Comparison of ENCODE assay signal across 1 cellular context in the genomic region with DNA sequence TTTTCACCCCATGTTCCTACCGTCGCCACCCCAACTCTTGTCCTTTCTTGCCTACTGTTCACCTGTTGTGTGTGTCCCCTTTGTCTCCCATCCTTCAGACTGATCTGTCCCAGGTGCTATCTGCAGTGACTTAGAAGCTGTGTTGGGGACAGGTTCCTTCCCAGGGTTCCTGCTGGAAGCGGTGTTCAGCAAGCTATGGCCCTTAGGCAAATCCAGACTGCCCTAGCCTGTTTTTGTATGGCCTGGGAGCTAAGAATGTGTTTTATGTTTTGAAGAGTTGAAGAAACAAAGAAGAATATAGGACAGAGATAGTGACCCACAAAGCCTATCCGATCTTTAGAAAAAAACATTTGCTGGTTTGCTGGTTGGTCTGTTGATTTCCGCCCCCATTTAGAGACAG.
TF ChIP-seq lines count a peak whose summit lies in the region.

No MANE protein-coding gene starts in this region.

TF ChIP-seq in GM23338, 12 proteins besides CTCF, POLR2A, EP300 and RAD21 (continued from another document):
- TF ChIP-seq, protein P1, sequence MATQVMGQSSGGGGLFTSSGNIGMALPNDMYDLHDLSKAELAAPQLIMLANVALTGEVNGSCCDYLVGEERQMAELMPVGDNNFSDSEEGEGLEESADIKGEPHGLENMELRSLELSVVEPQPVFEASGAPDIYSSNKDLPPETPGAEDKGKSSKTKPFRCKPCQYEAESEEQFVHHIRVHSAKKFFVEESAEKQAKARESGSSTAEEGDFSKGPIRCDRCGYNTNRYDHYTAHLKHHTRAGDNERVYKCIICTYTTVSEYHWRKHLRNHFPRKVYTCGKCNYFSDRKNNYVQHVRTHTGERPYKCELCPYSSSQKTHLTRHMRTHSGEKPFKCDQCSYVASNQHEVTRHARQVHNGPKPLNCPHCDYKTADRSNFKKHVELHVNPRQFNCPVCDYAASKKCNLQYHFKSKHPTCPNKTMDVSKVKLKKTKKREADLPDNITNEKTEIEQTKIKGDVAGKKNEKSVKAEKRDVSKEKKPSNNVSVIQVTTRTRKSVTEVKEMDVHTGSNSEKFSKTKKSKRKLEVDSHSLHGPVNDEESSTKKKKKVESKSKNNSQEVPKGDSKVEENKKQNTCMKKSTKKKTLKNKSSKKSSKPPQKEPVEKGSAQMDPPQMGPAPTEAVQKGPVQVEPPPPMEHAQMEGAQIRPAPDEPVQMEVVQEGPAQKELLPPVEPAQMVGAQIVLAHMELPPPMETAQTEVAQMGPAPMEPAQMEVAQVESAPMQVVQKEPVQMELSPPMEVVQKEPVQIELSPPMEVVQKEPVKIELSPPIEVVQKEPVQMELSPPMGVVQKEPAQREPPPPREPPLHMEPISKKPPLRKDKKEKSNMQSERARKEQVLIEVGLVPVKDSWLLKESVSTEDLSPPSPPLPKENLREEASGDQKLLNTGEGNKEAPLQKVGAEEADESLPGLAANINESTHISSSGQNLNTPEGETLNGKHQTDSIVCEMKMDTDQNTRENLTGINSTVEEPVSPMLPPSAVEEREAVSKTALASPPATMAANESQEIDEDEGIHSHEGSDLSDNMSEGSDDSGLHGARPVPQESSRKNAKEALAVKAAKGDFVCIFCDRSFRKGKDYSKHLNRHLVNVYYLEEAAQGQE (IDR thresholded peaks at IDR 0.05; ENCODE audit: unreplicated experiment) = no peak
- TF ChIP-seq NANOG (IDR thresholded peaks at IDR 0.05; ENCODE audit: borderline replicate concordance) = no peak
- no peak for TF ChIP-seq CREB1 (CRISPR knock-in tag; IDR thresholded peaks at IDR 0.05; ENCODE audit: low read depth)
- TF ChIP-seq, protein P2, sequence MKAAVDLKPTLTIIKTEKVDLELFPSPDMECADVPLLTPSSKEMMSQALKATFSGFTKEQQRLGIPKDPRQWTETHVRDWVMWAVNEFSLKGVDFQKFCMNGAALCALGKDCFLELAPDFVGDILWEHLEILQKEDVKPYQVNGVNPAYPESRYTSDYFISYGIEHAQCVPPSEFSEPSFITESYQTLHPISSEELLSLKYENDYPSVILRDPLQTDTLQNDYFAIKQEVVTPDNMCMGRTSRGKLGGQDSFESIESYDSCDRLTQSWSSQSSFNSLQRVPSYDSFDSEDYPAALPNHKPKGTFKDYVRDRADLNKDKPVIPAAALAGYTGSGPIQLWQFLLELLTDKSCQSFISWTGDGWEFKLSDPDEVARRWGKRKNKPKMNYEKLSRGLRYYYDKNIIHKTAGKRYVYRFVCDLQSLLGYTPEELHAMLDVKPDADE (IDR thresholded peaks at IDR 0.05) = no peak
- TF ChIP-seq JUNB (IDR thresholded peaks at IDR 0.05; ENCODE audit: unreplicated experiment) = no peak
- TF ChIP-seq EZH2phosphoT487 (IDR thresholded peaks at IDR 0.05; ENCODE audit: unreplicated experiment) = no peak
- TF ChIP-seq STAT1 (IDR thresholded peaks at IDR 0.05; ENCODE audit: unreplicated experiment) = no peak
- TF ChIP-seq ZNF331 (CRISPR knock-in tag; IDR thresholded peaks at IDR 0.05; ENCODE audit: low read depth) = no peak
- no peak for TF ChIP-seq EZH2 (IDR thresholded peaks at IDR 0.05; ENCODE audit: low read depth, unreplicated experiment)
